7 cellular contexts compared by ENCODE assay signal in genomic region chr4:138797646-138798045, GRCh38.
"Had no signal": no experiment of that assay in that cellular context is flagged by ENCODE, and none has a peak within 500 bp of the region (broad histone marks: within the 10 kb centered on the region; RNA-seq: fewer than 3 reads in every experiment).

No MANE protein-coding gene starts in this region.

- FAIRE-seq: H1, H54, HTR-8/SVneo had no signal

- ATAC-seq: GM23338 had no signal

- H3K4me3 ChIP-seq: GM23338 had no signal

- H3K27ac Mint-ChIP-seq: GM23338, H9 had no signal

- H3K4me3 Mint-ChIP-seq: GM23338, H9 had no signal

- H3K9me3 Mint-ChIP-seq: GM23338, H9 had no signal

- H3K4me2 ChIP-seq: GM23338 had no signal

- H2AFZ ChIP-seq: GM23338 had no signal

- DNase-seq: H9, HCEC 1CT, KBM-7 had no signal
